7 cellular contexts compared by ENCODE assay signal in the genomic region with DNA sequence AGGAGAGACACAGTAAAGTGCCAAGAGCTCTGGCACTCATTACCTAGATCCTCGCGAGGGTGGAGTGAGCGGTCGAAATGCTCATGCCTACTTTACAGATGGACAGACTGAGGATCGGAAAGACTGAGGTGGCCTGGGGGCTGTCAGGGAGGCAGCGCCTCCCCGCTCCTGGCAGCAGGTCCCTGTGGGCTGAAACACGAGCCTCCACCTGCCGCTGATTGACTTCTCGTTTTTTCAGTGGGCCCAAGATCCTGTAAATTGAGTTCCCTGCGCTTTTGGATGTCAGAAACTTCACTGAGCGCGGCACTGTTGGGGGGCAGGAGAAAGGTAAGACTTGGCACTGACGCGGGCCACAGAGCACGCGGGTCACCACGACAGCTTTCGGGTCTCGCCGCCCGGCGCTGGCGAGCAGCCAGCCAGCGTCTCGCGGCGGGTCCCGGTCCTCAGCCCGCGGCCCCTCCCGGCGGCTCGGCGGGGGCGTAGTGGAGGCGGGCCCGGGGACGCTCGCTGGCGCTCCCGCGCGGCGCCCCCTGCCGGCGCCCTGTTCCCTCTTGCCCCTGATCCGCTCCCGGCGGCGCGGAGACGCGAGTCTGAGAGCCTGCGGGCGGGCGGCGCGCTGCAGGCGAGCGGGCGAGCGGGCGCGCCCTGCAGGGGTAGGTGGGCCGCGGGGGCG. TPM values are rescaled to one million over a fixed set of nuclear protein-coding genes. Genes with fewer than 3 reads are reported as not detected.
DNase-seq lines count a peak whose midpoint lies in the region; ATAC-seq, FAIRE-seq and TF ChIP-seq lines count a peak whose summit lies in the region.

No MANE protein-coding gene starts in this region.

- no peak for TF ChIP-seq POLR2A in GM12891 (IDR thresholded peaks at IDR 0.05; ENCODE audit: low read depth, low read length)

- no peaks in the 10 kb centered on the region for H3K9me3 ChIP-seq in lung (ENCODE audit: control insufficient read depth in 2 of 2, insufficient read depth in 1 of 2, low read length in 1 of 2)

- DNase-seq in GM12891 (ENCODE audit: insufficient read length, low spot score) (peak; percentile 81), NCI-H2227 (lab: John Stamatoyannopoulos, UW; ENCODE audit: unreplicated experiment) (peak; percentile 93), dedifferentiated amniotic fluid mesenchymal stem cell (ENCODE audit: extremely low spot score) (peak; percentile 77), lung (ENCODE audit: low spot score) (no peak)
- DNase-seq in activated CD4-positive, alpha-beta T cell treated with anti-CD3 and anti-CD28 coated beads for 48 hours = peak; percentile 81
- peak; percentile 47 to 74 (median 48) for DNase-seq in stimulated activated CD4-positive, alpha-beta T cell treated with anti-CD3 and anti-CD28 coated beads, TNF-alpha, amount 100 ng/mL, for 24 hours (ENCODE audit: low read depth in 3 of 3)

- H3K36me3 ChIP-seq in lung (ENCODE audit: control insufficient read depth in 2 of 2, insufficient read depth in 2 of 2, low read length in 2 of 2) = no peaks in the 10 kb centered on the region

- H3K4me3 ChIP-seq in lung = no peak overlapping the region

- no peaks in the 10 kb centered on the region for H3K27me3 ChIP-seq in lung (ENCODE audit: control insufficient read depth, insufficient read depth)

- TF ChIP-seq CTCF in lung (IDR thresholded peaks at IDR 0.05; ENCODE audit: control extremely low read depth, extremely low read depth) = no peak

- no peak overlapping the region for H3K27ac ChIP-seq in lung (ENCODE audit: low read depth in 1 of 2, low read length in 1 of 2)

- FAIRE-seq in GM12891 (lab: Jason Lieb, UNC) = peak; percentile 65

- ATAC-seq in HG03045 (IDR thresholded peaks at IDR 0.05; ENCODE audit: unreplicated experiment) (peak; percentile 66), lung (ENCODE audit: insufficient read depth, low FRiP score) (peak; percentile 62)

- WGBS in lung, 2 donors = 3 to 5% methylated on average over 33 to 68 of the region's 68 CpGs

- peaks cover 0 to 6% of the 10 kb centered on the region in 2 donors for H3K4me1 ChIP-seq in lung (ENCODE audit: control insufficient read depth in 2 of 2, insufficient read depth in 2 of 2, low read length in 2 of 2)

TF ChIP-seq in GM12891, 5 proteins besides CTCF, POLR2A, EP300 and RAD21:
- TF ChIP-seq POU2F2 (IDR thresholded peaks at IDR 0.05; ENCODE audit: low read depth, low read length) = no peak
- no peak for TF ChIP-seq PAX5 (IDR thresholded peaks at IDR 0.05; ENCODE audit: insufficient read depth, low read length, severe bottlenecking)
- TF ChIP-seq TAF1 (IDR thresholded peaks at IDR 0.05; ENCODE audit: low read depth, low read length) = no peak
- TF ChIP-seq POLR2AphosphoS5 (IDR thresholded peaks at IDR 0.05; ENCODE audit: low read depth, low read length) = no peak
- TF ChIP-seq SPI1 (IDR thresholded peaks at IDR 0.05; ENCODE audit: low read depth, low read length) = no peak

RNA-seq across cellular contexts. Expression of a gene that starts 0.6 kb away (rescaled TPM):
- polyA plus RNA-seq in GM12891 (2012; ENCODE audit: low read depth, missing spikeins) = 0.10 TPM
- under 1 TPM; 0.46 to 0.77 TPM for total RNA-seq in lung
- polyA plus RNA-seq in lung = under 1 TPM; 0.06 to 0.07 TPM
